Comparison of ENCODE assay signal across 34 cellular contexts in genomic region chr2:21996339-21996738, GRCh38.
"Had no signal": no experiment of that assay in that cellular context is flagged by ENCODE, and none has a peak within 500 bp of the region (broad histone marks: within the 10 kb centered on the region; RNA-seq: fewer than 3 reads in every experiment).

No MANE protein-coding gene starts in this region.

- H3K27me3 ChIP-seq: adrenal gland, ascending aorta, body of pancreas, brain microvascular endothelial cell, breast epithelium, cardiac muscle cell had no signal

- H3K4me3 ChIP-seq: adrenal gland, ascending aorta, body of pancreas, breast epithelium, cardiac muscle cell had no signal

- H3K27ac ChIP-seq: adrenal gland, ascending aorta, body of pancreas, brain microvascular endothelial cell, breast epithelium, cardiac muscle cell had no signal

- H3K9me3 ChIP-seq: adrenal gland had no signal

- FAIRE-seq: astrocyte, bronchial epithelial cell had no signal

- ATAC-seq: activated naive CD4-positive, alpha-beta T cell treated with anti-CD3 and anti-CD28 coated beads, Interleukin-2, amount 50 U/mL, for 72 hours; activated naive CD8-positive, alpha-beta T cell treated with anti-CD3 and anti-CD28 coated beads, Interleukin-2, amount 50 U/mL, for 24 hours; activated T-cell treated with anti-CD3 and anti-CD28 coated beads, Interleukin-2, amount 50 U/mL, for 4 hours; activated T-cell treated with anti-CD3 and anti-CD28 coated beads, Interleukin-2, amount 50 U/mL, for 72 hours; activated T-helper 17 cell treated with anti-CD3 and anti-CD28 coated beads, Interleukin-2, amount 50 U/mL, for 72 hours; body of pancreas had no signal

- DNase-seq: activated effector memory CD4-positive, alpha-beta T cell treated with anti-CD3 and anti-CD28 coated beads, Interleukin-2, amount 50 U/mL, for 16 hours; activated effector memory CD4-positive, alpha-beta T cell treated with Interleukin-2 at 50 U/mL for 16 hours; activated gamma-delta T cell; activated gamma-delta T cell treated with Interleukin-2 at 50 U/mL for 16 hours; activated naive CD4-positive, alpha-beta T cell; activated naive CD4-positive, alpha-beta T cell treated with anti-CD3 and anti-CD28 coated beads for 36 hours; activated naive CD4-positive, alpha-beta T cell treated with anti-CD3 and anti-CD28 coated beads, Interleukin-2, amount 10 ng/mL, durations not matched to agents 7 days and 5 days; activated naive CD4-positive, alpha-beta T cell treated with anti-CD3 and anti-CD28 coated beads, Interleukin-2, amount 50 U/mL, for 16 hours; activated naive CD4-positive, alpha-beta T cell treated with Interleukin-2 at 50 U/mL for 16 hours; activated naive CD8-positive, alpha-beta T cell treated with anti-CD3 and anti-CD28 coated beads for 36 hours; activated naive CD8-positive, alpha-beta T cell treated with anti-CD3 and anti-CD28 coated beads, Interleukin-2, amount 10 ng/mL, durations not matched to agents 7 days and 5 days; activated naive CD8-positive, alpha-beta T cell treated with anti-CD3 and anti-CD28 coated beads, Interleukin-2, amount 50 U/mL, for 24 hours; activated T-cell treated with anti-CD3 and anti-CD28 coated beads, Interleukin-2, amount 50 U/mL, for 1 hour; activated T-cell treated with anti-CD3 and anti-CD28 coated beads, Interleukin-2, amount 50 U/mL, for 24 hours; activated T-cell treated with anti-CD3 and anti-CD28 coated beads, Interleukin-2, amount 50 U/mL, for 4 hours; activated T-cell treated with anti-CD3 and anti-CD28 coated beads, Interleukin-2, amount 50 U/mL, for 48 hours; activated T-cell treated with anti-CD3 and anti-CD28 coated beads, Interleukin-2, amount 50 U/mL, for 72 hours; adrenal gland; amniotic stem cell; amygdala; anterior cingulate cortex; aorta; body of pancreas; brain microvascular endothelial cell; caudate nucleus; central memory CD4-positive, alpha-beta T cell; cerebellar nuclear complex had no signal

- H3K36me3 ChIP-seq: adrenal gland, ascending aorta, brain microvascular endothelial cell, breast epithelium, cardiac muscle cell had no signal

- H3K4me1 ChIP-seq: adrenal gland, ascending aorta, body of pancreas, breast epithelium had no signal
